8 cellular contexts compared by ENCODE assay signal in the genomic region with DNA sequence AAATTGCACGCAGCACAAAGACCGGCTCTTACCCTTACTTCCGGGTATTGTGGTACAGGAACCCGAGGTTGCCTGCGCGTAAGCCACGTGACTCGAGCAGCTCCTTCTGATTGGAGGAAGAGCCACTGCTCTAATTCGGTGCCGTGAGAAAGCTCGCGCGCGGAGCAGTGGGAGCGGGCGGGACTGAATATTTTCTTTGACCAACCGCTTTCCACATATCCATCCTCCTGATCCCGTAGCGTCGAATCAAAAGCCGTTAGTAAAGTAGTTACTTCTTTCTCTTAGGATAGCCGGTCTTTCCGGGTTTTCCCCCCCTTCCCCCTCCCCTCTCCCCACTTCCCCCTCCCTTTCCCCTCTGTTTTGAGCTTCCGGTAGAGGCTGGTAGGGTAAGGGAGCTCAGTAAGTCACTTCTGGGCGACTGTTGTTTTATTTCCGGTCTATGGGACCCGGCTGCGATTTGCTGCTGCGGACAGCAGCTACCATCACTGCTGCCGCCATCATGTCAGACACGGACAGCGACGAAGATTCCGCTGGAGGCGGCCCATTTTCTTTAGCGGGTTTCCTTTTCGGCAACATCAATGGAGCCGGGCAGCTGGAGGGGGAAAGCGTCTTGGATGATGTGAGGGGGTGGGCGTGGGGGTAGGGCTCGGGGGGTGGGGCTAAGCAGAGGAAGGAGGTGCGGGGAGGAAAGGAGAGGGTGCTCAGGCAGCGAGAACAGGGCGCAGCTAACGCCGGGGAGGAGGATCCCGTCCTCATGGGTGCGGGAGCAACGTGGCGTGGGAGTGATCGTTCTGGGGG. TPM values are rescaled to one million over a fixed set of nuclear protein-coding genes. Genes with fewer than 3 reads are reported as not detected.
A peak's percentile ranks its signal among the peaks of the same experiment; 100 is the strongest.
DNase-seq lines count a peak whose midpoint lies in the region; ATAC-seq and TF ChIP-seq lines count a peak whose summit lies in the region.

A gene with protein sequence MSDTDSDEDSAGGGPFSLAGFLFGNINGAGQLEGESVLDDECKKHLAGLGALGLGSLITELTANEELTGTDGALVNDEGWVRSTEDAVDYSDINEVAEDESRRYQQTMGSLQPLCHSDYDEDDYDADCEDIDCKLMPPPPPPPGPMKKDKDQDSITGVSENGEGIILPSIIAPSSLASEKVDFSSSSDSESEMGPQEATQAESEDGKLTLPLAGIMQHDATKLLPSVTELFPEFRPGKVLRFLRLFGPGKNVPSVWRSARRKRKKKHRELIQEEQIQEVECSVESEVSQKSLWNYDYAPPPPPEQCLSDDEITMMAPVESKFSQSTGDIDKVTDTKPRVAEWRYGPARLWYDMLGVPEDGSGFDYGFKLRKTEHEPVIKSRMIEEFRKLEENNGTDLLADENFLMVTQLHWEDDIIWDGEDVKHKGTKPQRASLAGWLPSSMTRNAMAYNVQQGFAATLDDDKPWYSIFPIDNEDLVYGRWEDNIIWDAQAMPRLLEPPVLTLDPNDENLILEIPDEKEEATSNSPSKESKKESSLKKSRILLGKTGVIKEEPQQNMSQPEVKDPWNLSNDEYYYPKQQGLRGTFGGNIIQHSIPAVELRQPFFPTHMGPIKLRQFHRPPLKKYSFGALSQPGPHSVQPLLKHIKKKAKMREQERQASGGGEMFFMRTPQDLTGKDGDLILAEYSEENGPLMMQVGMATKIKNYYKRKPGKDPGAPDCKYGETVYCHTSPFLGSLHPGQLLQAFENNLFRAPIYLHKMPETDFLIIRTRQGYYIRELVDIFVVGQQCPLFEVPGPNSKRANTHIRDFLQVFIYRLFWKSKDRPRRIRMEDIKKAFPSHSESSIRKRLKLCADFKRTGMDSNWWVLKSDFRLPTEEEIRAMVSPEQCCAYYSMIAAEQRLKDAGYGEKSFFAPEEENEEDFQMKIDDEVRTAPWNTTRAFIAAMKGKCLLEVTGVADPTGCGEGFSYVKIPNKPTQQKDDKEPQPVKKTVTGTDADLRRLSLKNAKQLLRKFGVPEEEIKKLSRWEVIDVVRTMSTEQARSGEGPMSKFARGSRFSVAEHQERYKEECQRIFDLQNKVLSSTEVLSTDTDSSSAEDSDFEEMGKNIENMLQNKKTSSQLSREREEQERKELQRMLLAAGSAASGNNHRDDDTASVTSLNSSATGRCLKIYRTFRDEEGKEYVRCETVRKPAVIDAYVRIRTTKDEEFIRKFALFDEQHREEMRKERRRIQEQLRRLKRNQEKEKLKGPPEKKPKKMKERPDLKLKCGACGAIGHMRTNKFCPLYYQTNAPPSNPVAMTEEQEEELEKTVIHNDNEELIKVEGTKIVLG (N-terminal part only) (plus strand): TSS at position 482 of the 798 bp plus-strand sequence. CDS start 18 bp downstream, at position 500.

- peak within 1 kb of the TSS; percentile 91 for H3K4me3 Mint-ChIP-seq in activated naive CD8-positive, alpha-beta T cell treated with anti-CD3 and anti-CD28 coated beads, Interleukin-2, amount 50 U/mL, for 24 hours

- 29 to 47% (median 43%) methylated on average over 51 of the region's 51 CpGs for WGBS in ovary, 3 donors
- 0 to 2% methylated on average over 8 to 31 of the region's 51 CpGs for WGBS in thyroid gland, 2 donors

- H3K36me3 ChIP-seq in ovary, result no peaks in the 10 kb centered on the region
- H3K36me3 ChIP-seq in thyroid gland, result peaks cover 0 to 5% of the 10 kb centered on the region in 2 donors

- H3K4me1 ChIP-seq in ovary (ENCODE audit: insufficient read depth) (peaks cover 6% of the 10 kb centered on the region), thyroid gland (peaks cover 0 to 11% of the 10 kb centered on the region in 2 donors)

- H3K27me3 Mint-ChIP-seq in activated naive CD8-positive, alpha-beta T cell treated with anti-CD3 and anti-CD28 coated beads, Interleukin-2, amount 50 U/mL, for 24 hours, result peaks cover 2% of the 10 kb centered on the region

- H3K27ac Mint-ChIP-seq in activated naive CD8-positive, alpha-beta T cell treated with anti-CD3 and anti-CD28 coated beads, Interleukin-2, amount 50 U/mL, for 24 hours, result peak within 1 kb of the TSS; percentile 93

- H3K4me1 Mint-ChIP-seq in activated naive CD8-positive, alpha-beta T cell treated with anti-CD3 and anti-CD28 coated beads, Interleukin-2, amount 50 U/mL, for 24 hours, result peaks cover 31% of the 10 kb centered on the region

- H3K9me3 Mint-ChIP-seq in activated naive CD8-positive, alpha-beta T cell treated with anti-CD3 and anti-CD28 coated beads, Interleukin-2, amount 50 U/mL, for 24 hours, result no peaks in the 10 kb centered on the region

- peak within 1 kb of the TSS; percentile 84 for H3K4me3 ChIP-seq in GM12865 (ENCODE audit: low read depth, low read length)
- peak within 1 kb of the TSS; percentile 68 for H3K4me3 ChIP-seq in ovary
- H3K4me3 ChIP-seq in thyroid gland (replicated peaks in 1 of 3), result peak within 1 kb of the TSS; percentile 33 to 71 (median 64)

- TF ChIP-seq EP300 in ovary (IDR thresholded peaks at IDR 0.05), result no peak

- H3K36me3 Mint-ChIP-seq in activated naive CD8-positive, alpha-beta T cell treated with anti-CD3 and anti-CD28 coated beads, Interleukin-2, amount 50 U/mL, for 24 hours (ENCODE audit: low read depth), result peaks cover 16% of the 10 kb centered on the region

- peak; percentile 84 for ATAC-seq in HG02763 (IDR thresholded peaks at IDR 0.05; ENCODE audit: unreplicated experiment)
- peak; percentile 93 for ATAC-seq in activated naive CD8-positive, alpha-beta T cell treated with anti-CD3 and anti-CD28 coated beads, Interleukin-2, amount 50 U/mL, for 24 hours
- ATAC-seq in Right ventricle myocardium inferior, result peak; percentile 98

- TF ChIP-seq POLR2A in ovary (IDR thresholded peaks at IDR 0.05) (no peak), thyroid gland (IDR thresholded peaks at IDR 0.05) (peak in 1 of 2 donors; percentile 70)

- TF ChIP-seq CTCF in GM12865 (IDR thresholded peaks at IDR 0.05; ENCODE audit: insufficient read depth, low read depth, low read length, missing control alignments) (no peak), ovary (IDR thresholded peaks at IDR 0.05) (no peak), thyroid gland (IDR thresholded peaks at IDR 0.05) (no peak)

- H3K27me3 ChIP-seq in ovary (no peaks in the 10 kb centered on the region), thyroid gland (no peaks in the 10 kb centered on the region)

- DNase-seq in GM12865 (ENCODE audit: low read depth), result peak; percentile 98
- peak; percentile 88 for DNase-seq in NCI-H1417 treated with DMSO at 0.1 percent for 48 hours (lab: John Stamatoyannopoulos, UW)
- DNase-seq in SW480 (ENCODE audit: low spot score), result peak; percentile 99
- peak; percentile 85 for DNase-seq in activated naive CD8-positive, alpha-beta T cell treated with anti-CD3 and anti-CD28 coated beads, Interleukin-2, amount 50 U/mL, for 24 hours
- peak; percentile 97 for DNase-seq in Right ventricle myocardium inferior (ENCODE audit: missing footprints)
- peak; percentile 87 to 94 (median 91) for DNase-seq in ovary
- DNase-seq in thyroid gland, result peak; percentile 94 to 95

- peak within 1 kb of the TSS; percentile 46 to 69 for H3K27ac ChIP-seq in ovary
- H3K27ac ChIP-seq in thyroid gland, result peak within 1 kb of the TSS; percentile 71 to 86 (median 78)

- H3K9me3 ChIP-seq in ovary (no peaks in the 10 kb centered on the region), thyroid gland (no peaks in the 10 kb centered on the region)

- intact Hi-C loops in Right ventricle myocardium inferior (cut with DNase I), result loop anchor here (2.0 to 10.0 kb wide), 3 partner anchors 81 to 184 kb away; a partner anchor contains a TSS
- intact Hi-C loops in ovary (cut with DNase I), result loop anchor here in 2 of 4 donors (10.0 kb wide), 2 partner anchors 71 to 111 kb away; a partner anchor contains a TSS
- intact Hi-C loops in thyroid gland (cut with DNase I), result no loop called here

RNA-seq across cellular contexts. Expression of the gene that starts here (rescaled TPM):
- total RNA-seq in Right ventricle myocardium inferior (14.6 TPM), ovary (10 to 100 TPM; 25.5 to 52.0 (median 46.0) TPM), thyroid gland (10 to 100 TPM; 36.0 to 59.4 (median 48.8) TPM)
- 10 to 100 TPM; 20.0 to 33.8 TPM for polyA plus RNA-seq in ovary

Comparison
In these comparisons a context has a peak if more than half of its experiments do, and no peak if none do; other contexts are left out.
1. Peak in every context shown above with its lines: DNase-seq, ATAC-seq, H3K4me3 ChIP-seq and H3K27ac ChIP-seq.